15 cellular contexts compared by ENCODE assay signal in the genomic region with DNA sequence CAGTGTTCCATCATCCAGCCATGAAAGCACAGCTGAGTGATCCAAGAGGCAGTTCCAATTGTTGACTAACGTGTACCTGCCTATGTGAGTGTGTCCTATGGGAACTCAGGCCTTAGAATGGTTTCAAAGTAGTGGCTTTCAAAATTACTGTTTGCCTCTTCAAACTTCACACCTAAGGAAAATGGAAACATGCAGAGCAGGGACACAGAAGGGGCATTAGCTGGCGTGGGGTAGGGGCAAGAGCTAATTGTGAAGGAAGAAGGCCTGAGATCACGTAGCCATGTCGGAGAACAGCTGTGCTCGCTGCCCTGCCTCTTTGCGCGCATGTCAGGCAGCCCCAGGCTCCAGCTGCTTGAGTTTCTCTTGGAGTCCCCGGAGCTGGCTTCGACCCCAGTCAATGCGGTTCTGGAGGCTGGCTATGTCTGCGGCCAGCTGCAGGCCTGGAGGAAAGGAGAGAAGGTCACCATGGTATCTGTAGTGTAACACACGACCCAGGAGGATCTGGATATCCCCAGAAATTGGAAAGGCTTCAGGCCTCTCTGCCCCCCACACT.
"Had no signal": no experiment of that assay in that cellular context is flagged by ENCODE, and none has a peak within 500 bp of the region (broad histone marks: within the 10 kb centered on the region; RNA-seq: fewer than 3 reads in every experiment).

No MANE protein-coding gene starts in this region.

- H3K27ac ChIP-seq: dorsolateral prefrontal cortex, suprapubic skin, upper lobe of right lung had no signal

- H3K9me3 Mint-ChIP-seq: activated B cell treated with CpG ODN at 0.5 μM for 24 hours; stimulated activated naive CD8-positive, alpha-beta T cell treated with anti-CD3 and anti-CD28 coated beads, Interleukin-15, Interleukin-2, amounts not matched to agents 100 ng/mL and 50 ng/mL, for 24 hours; T-helper 2 cell treated with Interferon-gamma antibody and Interleukin-4, amounts not matched to agents 5 μg/mL and 100 μg/mL, for 36 hours had no signal

- H3K4me3 ChIP-seq: dorsolateral prefrontal cortex, smooth muscle cell, suprapubic skin, upper lobe of right lung had no signal

- H3K27me3 ChIP-seq: dorsolateral prefrontal cortex, suprapubic skin, upper lobe of right lung had no signal

- H3K27me3 Mint-ChIP-seq: activated B cell treated with CpG ODN at 0.5 μM for 24 hours, naive B cell had no signal

- H3K4me3 Mint-ChIP-seq: activated B cell treated with CpG ODN at 0.5 μM for 24 hours; stimulated activated naive CD8-positive, alpha-beta T cell treated with anti-CD3 and anti-CD28 coated beads, Interleukin-15, Interleukin-2, amounts not matched to agents 100 ng/mL and 50 ng/mL, for 24 hours; T-helper 2 cell treated with Interferon-gamma antibody and Interleukin-4, amounts not matched to agents 5 μg/mL and 100 μg/mL, for 36 hours had no signal

- H3K27ac Mint-ChIP-seq: activated B cell treated with CpG ODN at 0.5 μM for 24 hours; progenitor cell of endocrine pancreas; stimulated activated naive CD8-positive, alpha-beta T cell treated with anti-CD3 and anti-CD28 coated beads, Interleukin-15, Interleukin-2, amounts not matched to agents 100 ng/mL and 50 ng/mL, for 24 hours; T-helper 2 cell treated with Interferon-gamma antibody and Interleukin-4, amounts not matched to agents 5 μg/mL and 100 μg/mL, for 36 hours had no signal

- DNase-seq: activated B cell treated with CpG ODN at 0.5 μM for 24 hours; activated CD4-positive, alpha-beta T cell treated with anti-CD3 and anti-CD28 coated beads for 48 hours; aorta; dorsolateral prefrontal cortex; midbrain; naive B cell; SW 1271; upper lobe of right lung had no signal

- ATAC-seq: left lobe of liver, right cardiac atrium, upper lobe of right lung had no signal

- H3K9me3 ChIP-seq: suprapubic skin, upper lobe of right lung had no signal
